ENCODE assay signal across 2 cellular contexts in genomic region chrX:48659686-48660085, GRCh38. TPM values are rescaled to one million over a fixed set of nuclear protein-coding genes. Genes with fewer than 3 reads are reported as not detected.
"Had no signal": no experiment of that assay in that cellular context is flagged by ENCODE, and none has a peak within 500 bp of the region (broad histone marks: within the 10 kb centered on the region; RNA-seq: fewer than 3 reads in every experiment).

No MANE protein-coding gene starts in this region.

RNA-seq across cellular contexts. Expression of gene WAS, which starts 23.9 kb away (rescaled TPM):
- total RNA-seq: LHCN-M2, M059J had no signal
